In the genomic region with DNA sequence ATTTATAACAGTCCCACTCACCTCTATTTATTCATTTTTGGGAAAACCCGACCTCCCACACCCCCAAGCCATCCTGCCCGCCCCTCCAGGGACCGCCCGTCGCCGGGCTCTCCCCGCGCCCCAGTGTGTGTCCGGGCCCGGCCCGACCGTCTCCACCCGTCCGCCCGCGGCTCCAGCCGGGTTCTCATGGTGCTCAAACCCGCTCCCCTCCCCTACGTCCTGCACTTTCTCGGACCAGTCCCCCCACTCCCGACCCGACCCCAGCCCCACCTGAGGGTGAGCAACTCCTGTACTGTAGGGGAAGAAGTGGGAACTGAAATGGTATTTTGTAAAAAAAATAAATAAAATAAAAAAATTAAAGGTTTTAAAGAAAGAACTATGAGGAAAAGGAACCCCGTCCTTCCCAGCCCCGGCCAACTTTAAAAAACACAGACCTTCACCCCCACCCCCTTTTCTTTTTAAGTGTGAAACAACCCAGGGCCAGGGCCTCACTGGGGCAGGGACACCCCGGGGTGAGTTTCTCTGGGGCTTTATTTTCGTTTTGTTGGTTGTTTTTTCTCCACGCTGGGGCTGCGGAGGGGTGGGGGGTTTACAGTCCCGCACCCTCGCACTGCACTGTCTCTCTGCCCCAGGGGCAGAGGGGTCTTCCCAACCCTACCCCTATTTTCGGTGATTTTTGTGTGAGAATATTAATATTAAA, we compare ENCODE assay signal across 10 cellular contexts. TPM values are rescaled to one million over a fixed set of nuclear protein-coding genes. Genes with fewer than 3 reads are reported as not detected.
DNase-seq lines count a peak whose midpoint lies in the region; ATAC-seq and TF ChIP-seq lines count a peak whose summit lies in the region.
"Had no signal": no experiment of that assay in that cellular context is flagged by ENCODE, and none has a peak within 500 bp of the region (broad histone marks: within the 10 kb centered on the region; RNA-seq: fewer than 3 reads in every experiment).

No MANE protein-coding gene starts in this region.

- no peak for TF ChIP-seq CTCF in heart right ventricle (IDR thresholded peaks at IDR 0.05)
- no peak for TF ChIP-seq CTCF in upper lobe of right lung (IDR thresholded peaks at IDR 0.05)

- H3K4me3 ChIP-seq in heart right ventricle: peak overlapping the region in 9 of 10 donors; percentile 60 to 72 (median 68)
- H3K4me3 ChIP-seq in iPS-18c (ENCODE audit: insufficient read depth, low read depth, low read length): peak overlapping the region; percentile 79; the same call in 1 of the 2 replicates
- peak overlapping the region; percentile 73 for H3K4me3 ChIP-seq in upper lobe of right lung

- H3K9me3 ChIP-seq in heart right ventricle: no peaks in the 10 kb centered on the region
- peaks cover 3% of the 10 kb centered on the region for H3K9me3 ChIP-seq in iPS-18c (ENCODE audit: control insufficient read depth, insufficient read depth, low read length)
- H3K9me3 ChIP-seq in upper lobe of right lung: no peaks in the 10 kb centered on the region

- DNase-seq in heart right ventricle (peak; percentile 13 to 42), cardiac septum (ENCODE audit: low spot score) (no peak), upper lobe of right lung (peak; percentile 61)
- DNase-seq: AML-193, cortex of kidney, hypothalamus, nucleus accumbens had no signal

- intact Hi-C loops in heart right ventricle (cut with DNase I) (loop anchor here in 4 of 10 donors (5.0 to 10.0 kb wide), 3 partner anchors 109 to 301 kb away; a partner anchor contains a TSS), cardiac septum (cut with DNase I) (loop anchor here (5.0 kb wide), 1 partner anchor 112 kb away; no protein-coding TSS in a partner anchor), upper lobe of right lung (cut with DNase I) (no loop called here)

- no peak for ATAC-seq in heart right ventricle
- no peak for ATAC-seq in upper lobe of right lung
- no peak for ATAC-seq in HG02870 (IDR thresholded peaks at IDR 0.05; ENCODE audit: unreplicated experiment)
- ATAC-seq in GM21619 (IDR thresholded peaks at IDR 0.05; ENCODE audit: unreplicated experiment): no peak

- WGBS in heart right ventricle, 2 donors: 51 to 66% methylated on average over 31 of the region's 31 CpGs

- H3K36me3 ChIP-seq in heart right ventricle: peaks cover 0 to 63% (median 38%) of the 10 kb centered on the region in 9 donors
- H3K36me3 ChIP-seq in upper lobe of right lung: peaks cover 41% of the 10 kb centered on the region

- H3K27ac ChIP-seq in heart right ventricle: peak overlapping the region; percentile 82 to 98 (median 93)
- H3K27ac ChIP-seq in upper lobe of right lung: no peak overlapping the region

- H3K27me3 ChIP-seq in heart right ventricle: no peaks in the 10 kb centered on the region
- H3K27me3 ChIP-seq in upper lobe of right lung: no peaks in the 10 kb centered on the region

- H3K4me1 ChIP-seq in heart right ventricle: peaks cover 3 to 65% (median 44%) of the 10 kb centered on the region in 9 donors
- peaks cover 28% of the 10 kb centered on the region for H3K4me1 ChIP-seq in upper lobe of right lung

RNA-seq across cellular contexts. Expression of a gene that starts 0.6 kb away (rescaled TPM):
- total RNA-seq in heart right ventricle (10 to 100 TPM; 12.3 to 47.4 (median 19.3) TPM), cardiac septum (14.7 TPM), upper lobe of right lung (10.7 TPM)
- 100 to 1,000 TPM; 121 to 298 TPM for polyA plus RNA-seq in heart right ventricle

RNA-seq across cellular contexts. Expression of a gene that starts 3.1 kb away (rescaled TPM):
- 100 to 1,000 TPM in 1 of 10 donors, 10 to 100 TPM in 9; 59.2 to 115 (median 73.0) TPM for total RNA-seq in heart right ventricle
- polyA plus RNA-seq in heart right ventricle: 100 to 1,000 TPM; 108 to 167 TPM
- 68.8 TPM for total RNA-seq in cardiac septum
- total RNA-seq in upper lobe of right lung: 58.7 TPM

RNA-seq across cellular contexts. Expression of a gene that starts 3.6 kb away (rescaled TPM):
- total RNA-seq in heart right ventricle: 10 to 100 TPM; 12.7 to 20.1 (median 16.0) TPM
- 10 to 100 TPM; 10.0 to 11.6 TPM for polyA plus RNA-seq in heart right ventricle
- total RNA-seq in cardiac septum: 12.2 TPM
- total RNA-seq in upper lobe of right lung: 7.2 TPM

RNA-seq across cellular contexts. Expression of a gene that starts 20.2 kb away (rescaled TPM):
- 10 to 100 TPM; 18.0 to 35.4 (median 26.9) TPM for total RNA-seq in heart right ventricle
- 10 to 100 TPM in 1 of 2 donors, 1 to 10 TPM in 1; 5.2 to 17.6 TPM for polyA plus RNA-seq in heart right ventricle
- total RNA-seq in cardiac septum: 22.1 TPM
- total RNA-seq in upper lobe of right lung: 48.3 TPM

RNA-seq across cellular contexts. Expression of a gene that starts 34.4 kb away (rescaled TPM):
- 10 to 100 TPM in 5 of 10 donors, 1 to 10 TPM in 5; 8.2 to 22.0 (median 10.4) TPM for total RNA-seq in heart right ventricle
- polyA plus RNA-seq in heart right ventricle: 10 to 100 TPM; 13.7 to 29.0 TPM
- total RNA-seq in cardiac septum: 14.2 TPM
- total RNA-seq in upper lobe of right lung: 93.0 TPM
